ENCODE assay signal across 20 cellular contexts in the genomic region with DNA sequence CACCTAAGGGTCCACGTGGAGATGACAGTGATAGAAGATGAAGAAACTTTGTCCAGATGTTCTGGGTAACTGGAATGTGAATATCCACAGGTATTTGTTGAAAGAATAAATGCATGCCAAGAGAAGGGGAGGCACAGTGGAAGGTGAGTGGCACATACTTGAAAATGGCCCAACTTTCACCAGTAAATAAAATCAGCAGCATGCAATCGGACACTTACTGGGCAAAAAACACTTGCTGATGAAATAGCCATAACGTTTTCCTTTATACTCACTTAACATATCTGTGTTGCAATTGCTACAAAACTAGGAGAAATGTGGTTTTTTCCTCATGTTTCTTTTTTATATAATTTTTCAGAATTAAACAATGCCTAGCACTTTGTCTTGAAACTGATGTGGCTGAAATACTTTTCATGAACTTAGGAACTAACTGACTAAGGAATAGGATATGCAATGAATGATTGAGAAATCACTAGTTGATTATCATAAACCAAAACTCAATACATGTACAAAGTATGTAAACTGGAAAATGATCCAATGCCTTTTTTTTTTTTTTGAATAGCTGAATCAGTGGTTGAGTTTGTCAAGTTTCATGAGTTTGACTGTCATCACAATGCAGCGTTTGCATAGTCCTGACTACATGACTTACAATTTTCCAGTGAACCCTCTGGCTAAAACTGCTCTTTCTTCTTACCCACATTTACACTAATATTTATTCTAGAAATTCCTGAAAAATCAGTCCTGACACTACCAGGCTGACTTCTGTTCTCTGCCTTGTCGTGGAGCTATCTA.
DNase-seq lines count a peak whose midpoint lies in the region; ATAC-seq, FAIRE-seq and TF ChIP-seq lines count a peak whose summit lies in the region.
"Had no signal": no experiment of that assay in that cellular context is flagged by ENCODE, and none has a peak within 500 bp of the region (broad histone marks: within the 10 kb centered on the region; RNA-seq: fewer than 3 reads in every experiment).

No MANE protein-coding gene starts in this region.

- no peaks in the 10 kb centered on the region for H3K79me2 ChIP-seq in SK-N-SH (ENCODE audit: insufficient read depth)
- H3K79me2 ChIP-seq in HepG2 (ENCODE audit: insufficient read depth, low read length) = no peaks in the 10 kb centered on the region

- H3K9me2 ChIP-seq in SK-N-SH = no peaks in the 10 kb centered on the region

- 51% methylated on average over 5 of the region's 5 CpGs for WGBS in SK-N-SH (ENCODE audit: low lambda C conversion rate)
- WGBS in HepG2 (ENCODE audit: low lambda C conversion rate) = 24% methylated on average over 5 of the region's 5 CpGs
- WGBS in transverse colon (ENCODE audit: low coverage in 1 of 2), 2 donors = 51 to 57% methylated on average over 5 of the region's 5 CpGs

- H3K36me3 Mint-ChIP-seq in stimulated activated effector memory CD8-positive, alpha-beta T cell treated with anti-CD3 and anti-CD28 coated beads, Interleukin-12 subunit alpha, Interleukin-12 subunit beta, amount 100 ng/mL, for 72 hours = no peaks in the 10 kb centered on the region

- no peak overlapping the region for H3K4me3 Mint-ChIP-seq in stimulated activated effector memory CD8-positive, alpha-beta T cell treated with anti-CD3 and anti-CD28 coated beads, Interleukin-12 subunit alpha, Interleukin-12 subunit beta, amount 100 ng/mL, for 72 hours
- H3K4me3 Mint-ChIP-seq: activated CD4-positive, alpha-beta T cell treated with anti-CD3 and anti-CD28 coated beads, Interleukin-2, amount 10 ng/mL, durations not matched to agents 24 days and 14 days; activated T-cell treated with anti-CD3 and anti-CD28 coated beads, Interleukin-2, amount 50 U/mL, for 4 hours had no signal

- TF ChIP-seq CTCF in SK-N-SH (IDR thresholded peaks at IDR 0.05) = no peak
- no peak for TF ChIP-seq CTCF in HepG2 (CRISPR knock-in tag; IDR thresholded peaks at IDR 0.05)
- no peak for TF ChIP-seq CTCF in transverse colon (IDR thresholded peaks at IDR 0.05)

- no peak for TF ChIP-seq RAD21 in SK-N-SH (IDR thresholded peaks at IDR 0.05; ENCODE audit: low read length)
- no peak for TF ChIP-seq RAD21 in HepG2 (CRISPR knock-in tag; IDR thresholded peaks at IDR 0.05)

- POLR2A ChIA-PET in SK-N-SH (lab: Yijun Ruan, JAX) (no interaction called here), HepG2 (lab: Yijun Ruan, JAX) (no interaction called here)

- in situ Hi-C loops in HepG2 (cut with HindIII; ENCODE audit: extremely low pct_ligation_motif_present, low pct_unique_long_range_greater_than_20kb) (no loop called here), transverse colon (cut with MboI; ENCODE audit: low pct_ligation_motif_present in 1 of 4, low pct_unique_long_range_greater_than_20kb in 1 of 4, low sequenced_read_pairs in 3 of 4) (no loop called here)

- no peaks in the 10 kb centered on the region for H3K9me3 Mint-ChIP-seq in stimulated activated effector memory CD8-positive, alpha-beta T cell treated with anti-CD3 and anti-CD28 coated beads, Interleukin-12 subunit alpha, Interleukin-12 subunit beta, amount 100 ng/mL, for 72 hours
- H3K9me3 Mint-ChIP-seq: activated CD4-positive, alpha-beta T cell treated with anti-CD3 and anti-CD28 coated beads, Interleukin-2, amount 10 ng/mL, durations not matched to agents 24 days and 14 days; activated T-cell treated with anti-CD3 and anti-CD28 coated beads, Interleukin-2, amount 50 U/mL, for 4 hours had no signal

- H3K4me1 Mint-ChIP-seq in stimulated activated effector memory CD8-positive, alpha-beta T cell treated with anti-CD3 and anti-CD28 coated beads, Interleukin-12 subunit alpha, Interleukin-12 subunit beta, amount 100 ng/mL, for 72 hours = peaks cover 6% of the 10 kb centered on the region

- no peak overlapping the region for H3K4me3 ChIP-seq in SK-N-SH (ENCODE audit: low read depth in 2 of 2, low read length in 1 of 2)
- H3K4me3 ChIP-seq in HepG2 (replicated peaks in 1 of 3; ENCODE audit: insufficient read depth in 1 of 3, low read depth in 2 of 3, low read length in 3 of 3) = no peak overlapping the region
- no peak overlapping the region for H3K4me3 ChIP-seq in transverse colon
- H3K4me3 ChIP-seq: gastrocnemius medialis, K562 had no signal

- H2AFZ ChIP-seq in SK-N-SH (ENCODE audit: low read depth) (no peak overlapping the region), HepG2 (ENCODE audit: low read length) (no peak overlapping the region)

- no peak for DNase-seq in SK-N-SH
- DNase-seq in HepG2 (ENCODE audit: low spot score) = peak; percentile 69
- no peak for DNase-seq in transverse colon
- DNase-seq in stimulated activated effector memory CD8-positive, alpha-beta T cell treated with anti-CD3 and anti-CD28 coated beads, Interleukin-12 subunit alpha, Interleukin-12 subunit beta, amount 100 ng/mL, for 72 hours (ENCODE audit: low spot score in 2 of 2) = no peak
- DNase-seq: activated CD4-positive, alpha-beta T cell treated with anti-CD3 and anti-CD28 coated beads, Interleukin-2, amount 10 ng/mL, durations not matched to agents 24 days and 14 days; activated T-cell treated with anti-CD3 and anti-CD28 coated beads, Interleukin-2, amount 50 U/mL, for 4 hours; COR-L47; gastrocnemius medialis; GF-D8; H7; NCI-H1417; NCI-H2227 treated with DMSO at 0.1 percent for 48 hours; NK-92 treated with Interleukin-12 subunit alpha and Interleukin-12 subunit beta, amount 100 ng/mL, for 24 hours had no signal

- ATAC-seq in SK-N-SH treated with all-trans-retinoic acid at 6 μM for 48 hours (peak; percentile 33; the same call in 2 of the 3 replicates), HepG2 (peak; percentile 55), HG03135 (IDR thresholded peaks at IDR 0.05; ENCODE audit: unreplicated experiment) (no peak), GM18511 (IDR thresholded peaks at IDR 0.05; ENCODE audit: unreplicated experiment) (no peak)
- no peak for ATAC-seq in stimulated activated effector memory CD8-positive, alpha-beta T cell treated with anti-CD3 and anti-CD28 coated beads, Interleukin-12 subunit alpha, Interleukin-12 subunit beta, amount 100 ng/mL, for 72 hours
- ATAC-seq: activated T-cell treated with anti-CD3 and anti-CD28 coated beads, Interleukin-2, amount 50 U/mL, for 4 hours; gastrocnemius medialis; K562; Right ventricle myocardium inferior had no signal

- no peak overlapping the region for H3K27ac Mint-ChIP-seq in stimulated activated effector memory CD8-positive, alpha-beta T cell treated with anti-CD3 and anti-CD28 coated beads, Interleukin-12 subunit alpha, Interleukin-12 subunit beta, amount 100 ng/mL, for 72 hours
- H3K27ac Mint-ChIP-seq: activated CD4-positive, alpha-beta T cell treated with anti-CD3 and anti-CD28 coated beads, Interleukin-2, amount 10 ng/mL, durations not matched to agents 24 days and 14 days had no signal

- TF ChIP-seq POLR2A in HepG2 (IDR thresholded peaks at IDR 0.05; ENCODE audit: insufficient read depth in 1 of 2, low read depth in 2 of 2, low read length in 2 of 2) (no peak), transverse colon (IDR thresholded peaks at IDR 0.05) (no peak)

- FAIRE-seq in colon (lab: Jason Lieb, UNC) = peak; percentile 31
- no peak for FAIRE-seq in HepG2 (lab: Jason Lieb, UNC)
- FAIRE-seq: K562 had no signal

- no peaks in the 10 kb centered on the region for H3K9me3 ChIP-seq in SK-N-SH
- H3K9me3 ChIP-seq in HepG2 (ENCODE audit: low read length) = no peaks in the 10 kb centered on the region
- no peaks in the 10 kb centered on the region for H3K9me3 ChIP-seq in transverse colon
- H3K9me3 ChIP-seq: gastrocnemius medialis had no signal

- no peak overlapping the region for H3K9ac ChIP-seq in SK-N-SH
- H3K9ac ChIP-seq in HepG2 (ENCODE audit: insufficient read depth, low read depth, low read length) = no peak overlapping the region

- H4K20me1 ChIP-seq in SK-N-SH (ENCODE audit: insufficient read depth) (no peaks in the 10 kb centered on the region), HepG2 (ENCODE audit: insufficient read depth, low read length) (no peaks in the 10 kb centered on the region)

- H3K36me3 ChIP-seq in SK-N-SH (replicated peaks in 1 of 2; ENCODE audit: control insufficient read depth in 1 of 2, insufficient read depth in 2 of 2, low read length in 1 of 2) (no peaks in the 10 kb centered on the region), HepG2 (replicated peaks in 1 of 2; ENCODE audit: control insufficient read depth in 1 of 2, insufficient read depth in 2 of 2, low read length in 2 of 2) (no peaks in the 10 kb centered on the region), transverse colon (no peaks in the 10 kb centered on the region)
- H3K36me3 ChIP-seq: gastrocnemius medialis had no signal

- no peaks in the 10 kb centered on the region for H3F3A ChIP-seq in SK-N-SH (replicated peaks; ENCODE audit: insufficient read depth)

- BruUV-seq in HepG2 (replicated peaks; lab: Mats Ljungman, UMichigan) = no TSS peak

- H3K4me1 ChIP-seq in SK-N-SH (ENCODE audit: control insufficient read depth in 1 of 2, insufficient read depth in 2 of 2, low read depth in 1 of 2, low read length in 1 of 2) (peaks cover 0 to 8% of the 10 kb centered on the region in 2 experiments; a peak in 2 of 4 replicates), HepG2 (ENCODE audit: insufficient read depth, low read length) (peaks cover 65% of the 10 kb centered on the region), transverse colon (peaks cover 0 to 5% (median 2%) of the 10 kb centered on the region in 4 donors)
- H3K4me1 ChIP-seq: gastrocnemius medialis had no signal

- no peaks in the 10 kb centered on the region for H3K27me3 ChIP-seq in SK-N-SH (ENCODE audit: insufficient read depth)
- no peaks in the 10 kb centered on the region for H3K27me3 ChIP-seq in HepG2 (ENCODE audit: control insufficient read depth in 1 of 2, insufficient read depth in 2 of 2, low read length in 2 of 2)
- no peaks in the 10 kb centered on the region for H3K27me3 ChIP-seq in transverse colon
- H3K27me3 ChIP-seq: gastrocnemius medialis had no signal

- CTCF ChIA-PET in SK-N-SH (lab: Yijun Ruan, JAX) = interaction anchor here (3.0 kb wide), 1 partner anchor 13 kb away, joined by 10 read pairs; no protein-coding TSS in a partner anchor
- CTCF ChIA-PET in HepG2 (lab: Yijun Ruan, JAX; ENCODE audit: low intra/inter-chr PET ratio, low total read pairs) = no interaction called here

- intact Hi-C loops in HepG2 (cut with micrococcal nuclease; ENCODE audit: unreplicated experiment) = no loop called here
- intact Hi-C loops in transverse colon (cut with DNase I; ENCODE audit: low total_unique reads) = no loop called here

- no peak for TF ChIP-seq EP300 in SK-N-SH (IDR thresholded peaks at IDR 0.05; ENCODE audit: borderline replicate concordance in 1 of 2, low read depth in 1 of 2, low read length in 1 of 2)
- no peak for TF ChIP-seq EP300 in HepG2 (IDR thresholded peaks at IDR 0.05; ENCODE audit: low read depth in 2 of 2, low read length in 2 of 2)
- TF ChIP-seq EP300 in HepG2 (CRISPR knock-in tag; IDR thresholded peaks at IDR 0.05; ENCODE audit: borderline replicate concordance) = no peak
- TF ChIP-seq EP300 in transverse colon (IDR thresholded peaks at IDR 0.05; ENCODE audit: low read depth) = no peak

- H3K27ac ChIP-seq in SK-N-SH (ENCODE audit: low read depth in 2 of 2, low read length in 1 of 2) (no peak overlapping the region; a peak in 1 of 4 replicates), HepG2 (ENCODE audit: extremely low read length, insufficient read depth, low read length) (no peak overlapping the region), transverse colon (peak overlapping the region in 3 of 4 donors; percentile 6 to 63 (median 43))
- H3K27ac ChIP-seq: 22Rv1, gastrocnemius medialis had no signal

- H3K4me2 ChIP-seq in SK-N-SH (no peak overlapping the region), HepG2 (ENCODE audit: low read depth, low read length) (peak overlapping the region; percentile 14)

Comparison
In these comparisons a context has a peak if more than half of its experiments do, and no peak if none do; other contexts are left out.
1. ATAC-seq: peak in SK-N-SH treated with all-trans-retinoic acid at 6 μM for 48 hours (single experiment) and HepG2 (single experiment); none in HG03135 (single experiment), GM18511 (single experiment) and stimulated activated effector memory CD8-positive, alpha-beta T cell treated with anti-CD3 and anti-CD28 coated beads, Interleukin-12 subunit alpha, Interleukin-12 subunit beta, amount 100 ng/mL, for 72 hours (single experiment).
2. H3K27ac ChIP-seq: peak in transverse colon (3 of 4); none in SK-N-SH (0 of 2) and HepG2 (single experiment).